Comparison of ENCODE assay signal across 1 cellular context in the genomic region with DNA sequence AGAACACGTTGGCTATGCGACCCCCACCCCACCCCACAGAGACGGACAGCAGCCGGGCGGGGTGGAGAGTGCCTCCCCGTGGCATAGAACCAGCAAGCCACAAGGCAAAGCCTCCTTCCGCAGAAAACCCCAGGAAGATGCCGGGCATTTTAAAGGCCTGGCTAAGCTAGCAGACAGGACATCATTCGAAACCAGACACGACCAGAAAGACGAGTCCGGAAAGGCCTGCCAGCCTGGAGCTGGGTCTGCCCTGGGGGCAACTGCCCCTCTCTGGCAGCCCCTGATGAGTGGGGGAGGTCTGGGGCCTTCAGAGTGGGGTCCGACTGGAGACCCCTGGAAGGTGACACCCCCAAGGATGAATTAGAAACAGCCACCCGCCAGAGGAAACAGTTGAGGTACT.
TF ChIP-seq lines count a peak whose summit lies in the region.

No MANE protein-coding gene starts in this region.

TF ChIP-seq in HEK293, 187 proteins besides CTCF, POLR2A, EP300 and RAD21:
- 0 out of 2 replicates have a peak, but pooled peaks have one; percentile 33 for TF ChIP-seq ZNF10 (tag by site-specific recombination; IDR thresholded peaks at IDR 0.05)
- TF ChIP-seq ZBTB1 (tag by site-specific recombination; IDR thresholded peaks at IDR 0.05): no peak
TF ChIP-seq in HEK293: peak in this region for 1.
